ENCODE assay signal across 1 cellular context in the genomic region with DNA sequence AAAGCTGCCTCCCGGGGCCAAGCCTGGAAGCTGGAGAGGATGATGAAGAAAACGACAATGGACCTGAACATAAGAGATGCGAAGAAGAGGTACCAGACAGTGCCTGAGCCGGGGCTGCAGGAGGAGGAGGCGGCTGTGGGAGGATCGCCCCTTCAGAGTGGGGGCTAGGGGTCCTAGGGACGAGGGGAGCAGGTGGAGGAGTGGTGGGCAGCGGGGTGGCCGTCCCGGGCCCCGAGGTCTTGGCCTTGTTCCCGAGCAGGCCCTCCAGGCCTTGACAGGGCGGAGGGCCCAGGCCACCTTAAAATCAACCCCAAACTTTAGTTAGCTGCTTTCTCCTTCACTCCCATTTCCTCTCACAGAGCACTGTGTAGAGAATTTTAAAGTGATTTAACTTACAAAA.
DNase-seq lines count a peak whose midpoint lies in the region; ATAC-seq lines count a peak whose summit lies in the region.
"Not testable (repeated sequence)": the region's sequence is repeated elsewhere in the genome, so short reads cannot be mapped to it uniquely, and the experiment has no call there.

No MANE protein-coding gene starts in this region.

- intact Hi-C loops in Right ventricle myocardium inferior (cut with DNase I) = not testable (repeated sequence)

- peak; percentile 43 for DNase-seq in Right ventricle myocardium inferior (ENCODE audit: missing footprints)

- not testable (repeated sequence) for ATAC-seq in Right ventricle myocardium inferior
